In genomic region chr1:185813401-185813979, GRCh38 we compare ENCODE assay signal across 9 cellular contexts.
DNase-seq lines count a peak whose midpoint lies in the region; ATAC-seq, FAIRE-seq and TF ChIP-seq lines count a peak whose summit lies in the region.
"Had no signal": no experiment of that assay in that cellular context is flagged by ENCODE, and none has a peak within 500 bp of the region (broad histone marks: within the 10 kb centered on the region; RNA-seq: fewer than 3 reads in every experiment).

No MANE protein-coding gene starts in this region.

- H3K36me3 ChIP-seq in WERI-Rb-1, result no peaks in the 10 kb centered on the region
- H3K36me3 ChIP-seq: neutrophil had no signal

- peak; percentile 72 for FAIRE-seq in islet of Langerhans (lab: Jason Lieb, UNC)

- intact Hi-C loops in posterior cingulate gyrus (cut with DNase I), result loop anchor here (2.0 kb wide), 1 partner anchor 399 kb away; no protein-coding TSS in a partner anchor

- peak; percentile 25; the same call in 1 of the 2 replicates for TF ChIP-seq CTCF in WERI-Rb-1 (IDR thresholded peaks at IDR 0.05; ENCODE audit: low read depth, low read length)

- H3K27ac ChIP-seq in WERI-Rb-1, result no peak overlapping the region
- H3K27ac ChIP-seq: neutrophil had no signal

- ATAC-seq in GM21526 (IDR thresholded peaks at IDR 0.05; ENCODE audit: low FRiP score, unreplicated experiment) (peak; percentile 72), HG02798 (IDR thresholded peaks at IDR 0.05; ENCODE audit: poor library complexity, unreplicated experiment) (no peak), HG02938 (IDR thresholded peaks at IDR 0.05; ENCODE audit: unreplicated experiment) (no peak)

- DNase-seq in DMS114 treated with DMSO at 0.1 percent for 48 hours (lab: John Stamatoyannopoulos, UW; ENCODE audit: unreplicated experiment), result peak; percentile 61
- peak; percentile 23 for DNase-seq in NCI-H187 treated with DMSO at 0.1 percent for 48 hours (lab: John Stamatoyannopoulos, UW)
- no peak for DNase-seq in WERI-Rb-1
- no peak for DNase-seq in posterior cingulate gyrus

- peaks cover 3% of the 10 kb centered on the region for H3K27me3 ChIP-seq in WERI-Rb-1 (ENCODE audit: insufficient read depth, low read depth, severe bottlenecking)
- H3K27me3 ChIP-seq: neutrophil had no signal

- H3K9me3 ChIP-seq in WERI-Rb-1 (ENCODE audit: severe bottlenecking), result no peaks in the 10 kb centered on the region
- H3K9me3 ChIP-seq: neutrophil had no signal

- H3K4me3 ChIP-seq in WERI-Rb-1 (ENCODE audit: low read depth, low read length), result no peak overlapping the region

Comparison
In these comparisons a context has a peak if more than half of its experiments do, and no peak if none do; other contexts are left out.
1. DNase-seq: peak in DMS114 treated with DMSO at 0.1 percent for 48 hours (single experiment) and NCI-H187 treated with DMSO at 0.1 percent for 48 hours (single experiment); none in WERI-Rb-1 (single experiment) and posterior cingulate gyrus (0 of 10).